In the genomic region with DNA sequence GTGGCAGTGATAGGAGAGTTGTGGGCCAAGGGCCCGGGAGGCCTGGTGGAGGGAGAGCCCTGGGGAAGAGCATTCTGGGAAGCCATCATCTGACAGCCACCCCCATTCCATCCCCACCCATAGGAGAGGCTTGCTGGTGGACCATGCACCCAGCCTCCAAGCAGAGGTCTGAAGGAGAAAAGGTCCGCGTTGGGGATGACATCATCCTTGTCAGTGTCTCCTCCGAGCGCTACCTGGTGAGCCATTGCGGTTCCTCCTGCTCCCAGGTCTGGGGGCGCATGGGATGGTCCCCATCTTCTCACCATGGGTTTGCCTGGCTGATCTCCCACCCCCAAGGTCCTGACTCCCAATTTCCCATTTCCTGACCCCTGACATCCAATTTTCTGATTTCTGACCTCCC, we compare ENCODE assay signal across 1 cellular context.
TF ChIP-seq lines count a peak whose summit lies in the region.

No MANE protein-coding gene starts in this region.

TF ChIP-seq in HepG2, 621 proteins besides CTCF, POLR2A, EP300 and RAD21:
- TF ChIP-seq AGO2 (optimal IDR thresholded peaks at IDR 0.05; ENCODE audit: low read depth, low read length) (no peak), CHD4 (IDR thresholded peaks at IDR 0.05; ENCODE audit: borderline replicate concordance, low read length) (no peak), ATF7 (IDR thresholded peaks at IDR 0.05) (peak; percentile 86), ATF7 (CRISPR knock-in tag; IDR thresholded peaks at IDR 0.05) (no peak), ESRRA (CRISPR knock-in tag; IDR thresholded peaks at IDR 0.05; ENCODE audit: low read depth) (no peak), ZEB1 (IDR thresholded peaks at IDR 0.05; ENCODE audit: insufficient replicate concordance, low read depth) (no peak), HNRNPK (IDR thresholded peaks at IDR 0.05; ENCODE audit: low read depth, low read length, poor library complexity, severe bottlenecking) (no peak)
- TF ChIP-seq, protein P1, sequence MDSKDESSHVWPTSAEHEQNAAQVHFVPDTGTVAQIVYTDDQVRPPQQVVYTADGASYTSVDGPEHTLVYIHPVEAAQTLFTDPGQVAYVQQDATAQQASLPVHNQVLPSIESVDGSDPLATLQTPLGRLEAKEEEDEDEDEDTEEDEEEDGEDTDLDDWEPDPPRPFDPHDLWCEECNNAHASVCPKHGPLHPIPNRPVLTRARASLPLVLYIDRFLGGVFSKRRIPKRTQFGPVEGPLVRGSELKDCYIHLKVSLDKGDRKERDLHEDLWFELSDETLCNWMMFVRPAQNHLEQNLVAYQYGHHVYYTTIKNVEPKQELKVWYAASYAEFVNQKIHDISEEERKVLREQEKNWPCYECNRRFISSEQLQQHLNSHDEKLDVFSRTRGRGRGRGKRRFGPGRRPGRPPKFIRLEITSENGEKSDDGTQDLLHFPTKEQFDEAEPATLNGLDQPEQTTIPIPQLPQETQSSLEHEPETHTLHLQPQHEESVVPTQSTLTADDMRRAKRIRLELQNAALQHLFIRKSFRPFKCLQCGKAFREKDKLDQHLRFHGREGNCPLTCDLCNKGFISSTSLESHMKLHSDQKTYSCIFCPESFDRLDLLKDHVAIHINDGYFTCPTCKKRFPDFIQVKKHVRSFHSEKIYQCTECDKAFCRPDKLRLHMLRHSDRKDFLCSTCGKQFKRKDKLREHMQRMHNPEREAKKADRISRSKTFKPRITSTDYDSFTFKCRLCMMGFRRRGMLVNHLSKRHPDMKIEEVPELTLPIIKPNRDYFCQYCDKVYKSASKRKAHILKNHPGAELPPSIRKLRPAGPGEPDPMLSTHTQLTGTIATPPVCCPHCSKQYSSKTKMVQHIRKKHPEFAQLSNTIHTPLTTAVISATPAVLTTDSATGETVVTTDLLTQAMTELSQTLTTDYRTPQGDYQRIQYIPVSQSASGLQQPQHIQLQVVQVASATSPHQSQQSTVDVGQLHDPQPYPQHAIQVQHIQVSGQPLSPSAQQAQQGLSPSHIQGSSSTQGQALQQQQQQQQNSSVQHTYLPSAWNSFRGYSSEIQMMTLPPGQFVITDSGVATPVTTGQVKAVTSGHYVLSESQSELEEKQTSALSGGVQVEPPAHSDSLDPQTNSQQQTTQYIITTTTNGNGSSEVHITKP (CRISPR knock-in tag; IDR thresholded peaks at IDR 0.05; ENCODE audit: low read depth), result no peak
